In the genomic region with DNA sequence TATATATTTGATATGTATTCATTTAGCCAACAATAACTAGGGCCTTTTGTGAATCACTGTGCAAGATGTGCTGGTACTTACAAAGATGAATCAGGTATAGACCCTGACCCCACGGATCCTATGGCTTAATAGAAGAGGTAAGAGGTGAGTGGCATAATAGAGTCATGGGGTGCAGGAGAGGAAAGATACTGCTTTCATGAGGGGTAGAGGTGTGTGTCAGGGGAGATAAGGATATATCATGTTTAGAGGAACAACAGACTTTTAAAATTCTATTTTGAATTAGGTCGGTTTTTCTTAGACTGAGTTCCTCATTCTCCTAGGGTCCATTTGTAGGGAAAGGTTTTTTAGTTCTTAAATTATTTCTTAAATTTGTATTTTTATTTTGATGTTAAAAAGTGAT, we compare ENCODE assay signal across 16 cellular contexts.
"Had no signal": no experiment of that assay in that cellular context is flagged by ENCODE, and none has a peak within 500 bp of the region (broad histone marks: within the 10 kb centered on the region; RNA-seq: fewer than 3 reads in every experiment).

No MANE protein-coding gene starts in this region.

- H3K27me3 ChIP-seq: brain microvascular endothelial cell, sigmoid colon, suprapubic skin, upper lobe of right lung had no signal

- H3K36me3 ChIP-seq: brain microvascular endothelial cell, sigmoid colon, suprapubic skin, upper lobe of right lung had no signal

- DNase-seq: activated CD4-positive, alpha-beta T cell treated with anti-CD3 and anti-CD28 coated beads for 48 hours; activated CD8-positive, alpha-beta memory T cell treated with anti-CD3 and anti-CD28 coated beads, Interleukin-2, amount 50 U/mL, for 48 hours; activated CD8-positive, alpha-beta T cell treated with anti-CD3 and anti-CD28 coated beads, Interleukin-2, amount 10 ng/mL, durations not matched to agents 7 days and 5 days; activated naive CD4-positive, alpha-beta T cell treated with anti-CD3 and anti-CD28 coated beads, Interleukin-2, amount 50 U/mL, for 16 hours; brain microvascular endothelial cell; dermis blood vessel endothelial cell; mammary epithelial cell; nephron progenitor cell; sigmoid colon; stimulated activated CD4-positive, alpha-beta T cell treated with anti-CD3 and anti-CD28 coated beads, Interleukin-2, amount 100 ng/mL, for 24 hours; stimulated activated naive CD4-positive, alpha-beta T cell treated with Interleukin-2 at 50 U/mL for 16 hours; upper lobe of right lung had no signal

- ATAC-seq: activated CD8-positive, alpha-beta T cell treated with anti-CD3 and anti-CD28 coated beads, Interleukin-2, amount 10 ng/mL, durations not matched to agents 7 days and 5 days; esophagus mucosa; left lobe of liver; upper lobe of right lung had no signal

- H3K27ac Mint-ChIP-seq: activated CD8-positive, alpha-beta T cell treated with anti-CD3 and anti-CD28 coated beads, Interleukin-2, amount 10 ng/mL, durations not matched to agents 7 days and 5 days; nephron progenitor cell; T-helper 2 cell treated with Interferon-gamma antibody and Interleukin-4, amounts not matched to agents 5 μg/mL and 100 μg/mL, for 36 hours had no signal

- H3K4me3 Mint-ChIP-seq: activated CD8-positive, alpha-beta T cell treated with anti-CD3 and anti-CD28 coated beads, Interleukin-2, amount 10 ng/mL, durations not matched to agents 7 days and 5 days; nephron progenitor cell; T-helper 2 cell treated with Interferon-gamma antibody and Interleukin-4, amounts not matched to agents 5 μg/mL and 100 μg/mL, for 36 hours had no signal

- H3K4me1 ChIP-seq: sigmoid colon, suprapubic skin had no signal

- H3K9me3 Mint-ChIP-seq: nephron progenitor cell; T-helper 2 cell treated with Interferon-gamma antibody and Interleukin-4, amounts not matched to agents 5 μg/mL and 100 μg/mL, for 36 hours had no signal

- H3K4me3 ChIP-seq: sigmoid colon, suprapubic skin, upper lobe of right lung had no signal

- H3K27ac ChIP-seq: brain microvascular endothelial cell, sigmoid colon, suprapubic skin, upper lobe of right lung had no signal

- H3K9me3 ChIP-seq: sigmoid colon, suprapubic skin, upper lobe of right lung had no signal
